In genomic region chr13:50589651-50590054, GRCh38 we compare ENCODE assay signal across 13 cellular contexts.
DNase-seq lines count a peak whose midpoint lies in the region; TF ChIP-seq lines count a peak whose summit lies in the region.
"Had no signal": no experiment of that assay in that cellular context is flagged by ENCODE, and none has a peak within 500 bp of the region (broad histone marks: within the 10 kb centered on the region; RNA-seq: fewer than 3 reads in every experiment).

No MANE protein-coding gene starts in this region.

- intact Hi-C loops in activated T-helper 2 cell treated with anti-CD3 and anti-CD28 coated beads, Interferon-gamma antibody, Interleukin-2, Interleukin-4, amounts not matched to agents 10 μg/mL and 5 μg/mL and 100 μg/mL, durations not matched to agents 14 hours and 24 hours and 36 hours (cut with micrococcal nuclease), result loop anchor here (5.0 kb wide), 1 partner anchor 507 kb away; no protein-coding TSS in a partner anchor

- peaks cover 24% of the 10 kb centered on the region for H3K4me1 Mint-ChIP-seq in activated T-helper 2 cell treated with anti-CD3 and anti-CD28 coated beads, Interferon-gamma antibody, Interleukin-2, Interleukin-4, amounts not matched to agents 10 μg/mL and 5 μg/mL and 100 μg/mL, durations not matched to agents 14 hours and 24 hours and 36 hours (ENCODE audit: low read depth)

- no peaks in the 10 kb centered on the region for H3K36me3 Mint-ChIP-seq in activated T-helper 2 cell treated with anti-CD3 and anti-CD28 coated beads, Interferon-gamma antibody, Interleukin-2, Interleukin-4, amounts not matched to agents 10 μg/mL and 5 μg/mL and 100 μg/mL, durations not matched to agents 14 hours and 24 hours and 36 hours (ENCODE audit: low read depth)

- H3K4me3 ChIP-seq in NB4 (ENCODE audit: low read depth, low read length) (no peak overlapping the region), epithelial cell of esophagus (ENCODE audit: low read length) (no peak overlapping the region)
- H3K4me3 ChIP-seq: gastrocnemius medialis had no signal

- H3K9me3 Mint-ChIP-seq in activated T-helper 2 cell treated with anti-CD3 and anti-CD28 coated beads, Interferon-gamma antibody, Interleukin-2, Interleukin-4, amounts not matched to agents 10 μg/mL and 5 μg/mL and 100 μg/mL, durations not matched to agents 14 hours and 24 hours and 36 hours, result no peaks in the 10 kb centered on the region
- H3K9me3 Mint-ChIP-seq: H9; stimulated activated naive CD8-positive, alpha-beta T cell treated with anti-CD3 and anti-CD28 coated beads, Interleukin-15, Interleukin-2, amounts not matched to agents 100 ng/mL and 50 ng/mL, for 24 hours had no signal

- DNase-seq in EH (ENCODE audit: low read depth) (peak; percentile 90), NB4 (ENCODE audit: low read depth) (peak; percentile 22), epithelial cell of esophagus (ENCODE audit: low read depth) (peak; percentile 86), non-pigmented ciliary epithelial cell (ENCODE audit: low read depth) (peak; percentile 70), SHP77 treated with DMSO at 0.1 percent for 48 hours (lab: John Stamatoyannopoulos, UW) (no peak), midbrain (lab: John Stamatoyannopoulos, UW) (no peak), superior temporal gyrus (ENCODE audit: extremely low spot score) (no peak)
- no peak for DNase-seq in activated T-helper 2 cell treated with anti-CD3 and anti-CD28 coated beads, Interferon-gamma antibody, Interleukin-2, Interleukin-4, amounts not matched to agents 10 μg/mL and 5 μg/mL and 100 μg/mL, durations not matched to agents 14 hours and 24 hours and 36 hours (ENCODE audit: low spot score)
- DNase-seq: DMS79, gastrocnemius medialis, H9, NCI-H2171 had no signal

- TF ChIP-seq CTCF in NB4 (IDR thresholded peaks at IDR 0.05; ENCODE audit: low read depth, low read length) (no peak), epithelial cell of esophagus (IDR thresholded peaks at IDR 0.05; ENCODE audit: insufficient read depth, low read depth, low read length, missing control alignments) (no peak)

- peaks cover 3% of the 10 kb centered on the region for H3K27me3 Mint-ChIP-seq in activated T-helper 2 cell treated with anti-CD3 and anti-CD28 coated beads, Interferon-gamma antibody, Interleukin-2, Interleukin-4, amounts not matched to agents 10 μg/mL and 5 μg/mL and 100 μg/mL, durations not matched to agents 14 hours and 24 hours and 36 hours (ENCODE audit: low read depth)
- H3K27me3 Mint-ChIP-seq: stimulated activated naive CD8-positive, alpha-beta T cell treated with anti-CD3 and anti-CD28 coated beads, Interleukin-15, Interleukin-2, amounts not matched to agents 100 ng/mL and 50 ng/mL, for 24 hours had no signal

- no peak overlapping the region for H3K27ac Mint-ChIP-seq in activated T-helper 2 cell treated with anti-CD3 and anti-CD28 coated beads, Interferon-gamma antibody, Interleukin-2, Interleukin-4, amounts not matched to agents 10 μg/mL and 5 μg/mL and 100 μg/mL, durations not matched to agents 14 hours and 24 hours and 36 hours
- H3K27ac Mint-ChIP-seq: stimulated activated naive CD8-positive, alpha-beta T cell treated with anti-CD3 and anti-CD28 coated beads, Interleukin-15, Interleukin-2, amounts not matched to agents 100 ng/mL and 50 ng/mL, for 24 hours had no signal

- no peak overlapping the region for H3K4me3 Mint-ChIP-seq in activated T-helper 2 cell treated with anti-CD3 and anti-CD28 coated beads, Interferon-gamma antibody, Interleukin-2, Interleukin-4, amounts not matched to agents 10 μg/mL and 5 μg/mL and 100 μg/mL, durations not matched to agents 14 hours and 24 hours and 36 hours (ENCODE audit: low read depth)
- H3K4me3 Mint-ChIP-seq: H9; stimulated activated naive CD8-positive, alpha-beta T cell treated with anti-CD3 and anti-CD28 coated beads, Interleukin-15, Interleukin-2, amounts not matched to agents 100 ng/mL and 50 ng/mL, for 24 hours had no signal

- TF ChIP-seq POLR2A in NB4 (IDR thresholded peaks at IDR 0.05; ENCODE audit: extremely low read depth, insufficient read length), result no peak

Comparison
In these comparisons a context has a peak if more than half of its experiments do, and no peak if none do; other contexts are left out.
1. DNase-seq: peak in EH (single experiment), NB4 (single experiment), epithelial cell of esophagus (single experiment) and non-pigmented ciliary epithelial cell (single experiment); none in activated T-helper 2 cell treated with anti-CD3 and anti-CD28 coated beads, Interferon-gamma antibody, Interleukin-2, Interleukin-4, amounts not matched to agents 10 μg/mL and 5 μg/mL and 100 μg/mL, durations not matched to agents 14 hours and 24 hours and 36 hours (single experiment), SHP77 treated with DMSO at 0.1 percent for 48 hours (single experiment), midbrain (single experiment) and superior temporal gyrus (single experiment).